8 cellular contexts compared by ENCODE assay signal in the genomic region with DNA sequence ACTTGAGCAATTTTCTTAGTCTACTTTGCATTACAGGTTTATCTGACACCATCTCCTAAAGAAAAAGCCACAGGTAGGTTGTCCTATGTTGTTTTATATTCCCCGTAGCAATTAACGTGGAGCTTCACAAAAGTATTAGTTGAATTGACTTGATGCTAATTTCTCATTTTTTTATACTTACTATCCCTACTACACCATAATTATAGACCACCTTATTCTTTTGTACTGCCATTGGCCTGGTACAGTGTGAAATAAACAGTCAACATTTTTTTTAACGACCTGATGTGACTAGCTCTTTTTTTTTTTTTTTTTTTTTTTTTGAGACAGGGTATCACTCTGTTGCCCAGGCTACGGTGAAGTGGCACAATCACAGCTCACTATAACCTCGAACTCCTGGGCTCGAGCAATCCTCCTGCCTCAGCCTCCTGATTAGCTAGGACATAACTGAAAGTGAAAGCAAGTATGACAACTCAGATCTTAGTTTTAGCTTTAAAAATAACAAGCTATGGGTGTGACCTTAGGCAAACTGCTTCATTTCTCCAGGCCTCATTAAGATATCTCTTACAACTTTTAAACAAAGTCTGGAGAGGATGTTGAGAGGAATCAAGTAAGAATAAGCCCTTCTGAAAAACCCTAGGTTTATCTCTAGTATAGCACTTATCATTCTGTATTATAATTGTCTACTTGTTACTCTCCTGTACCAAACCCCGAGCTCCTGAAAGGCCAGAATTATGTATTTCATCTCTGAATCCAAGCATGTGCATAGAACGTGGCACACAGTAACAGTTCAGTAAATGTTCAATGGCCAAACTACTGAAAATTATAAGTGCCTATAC. TPM values are rescaled to one million over a fixed set of nuclear protein-coding genes. Genes with fewer than 3 reads are reported as not detected.
DNase-seq lines count a peak whose midpoint lies in the region; ATAC-seq and TF ChIP-seq lines count a peak whose summit lies in the region.

No MANE protein-coding gene starts in this region.

- H3K27ac ChIP-seq in BLaER1: no peak overlapping the region
- H3K27ac ChIP-seq in right lobe of liver: peak overlapping the region in 2 of 3 donors; percentile 12 to 22

- no peak overlapping the region for H3K4me3 ChIP-seq in BLaER1
- peak overlapping the region; percentile 39 for H3K4me3 ChIP-seq in NB4 (ENCODE audit: low read depth, low read length)
- no peak overlapping the region for H3K4me3 ChIP-seq in right lobe of liver

- no peak for TF ChIP-seq POLR2A in NB4 (IDR thresholded peaks at IDR 0.05; ENCODE audit: extremely low read depth, insufficient read length)
- TF ChIP-seq POLR2A in right lobe of liver (IDR thresholded peaks at IDR 0.05): no peak

- H3K36me3 ChIP-seq in BLaER1 (peaks cover 5% of the 10 kb centered on the region; the same call in 1 of the 2 replicates), right lobe of liver (no peaks in the 10 kb centered on the region)

- peaks cover 55% of the 10 kb centered on the region for H3K4me1 Mint-ChIP-seq in activated naive CD8-positive, alpha-beta T cell treated with anti-CD3 and anti-CD28 coated beads, Interleukin-2, amount 50 U/mL, for 24 hours

- whole genome bisulfite sequencing in right lobe of liver (ENCODE audit: insufficient coverage, low coverage, low lambda C conversion rate, missing lambda C conversion rate): 46% methylated on average over 8 of the region's 8 CpGs

- H3K27ac Mint-ChIP-seq in activated naive CD8-positive, alpha-beta T cell treated with anti-CD3 and anti-CD28 coated beads, Interleukin-2, amount 50 U/mL, for 24 hours: peak overlapping the region; percentile 38

- no peaks in the 10 kb centered on the region for H3K27me3 Mint-ChIP-seq in activated naive CD8-positive, alpha-beta T cell treated with anti-CD3 and anti-CD28 coated beads, Interleukin-2, amount 50 U/mL, for 24 hours

- TF ChIP-seq CTCF in NB4 (IDR thresholded peaks at IDR 0.05; ENCODE audit: low read depth, low read length) (no peak), right lobe of liver (IDR thresholded peaks at IDR 0.05) (no peak)

- H3K4me3 Mint-ChIP-seq in activated naive CD8-positive, alpha-beta T cell treated with anti-CD3 and anti-CD28 coated beads, Interleukin-2, amount 50 U/mL, for 24 hours: peak overlapping the region; percentile 50

- peaks cover 3% of the 10 kb centered on the region for H3K36me3 Mint-ChIP-seq in activated naive CD8-positive, alpha-beta T cell treated with anti-CD3 and anti-CD28 coated beads, Interleukin-2, amount 50 U/mL, for 24 hours (ENCODE audit: low read depth)

- ATAC-seq in activated naive CD8-positive, alpha-beta T cell treated with anti-CD3 and anti-CD28 coated beads, Interleukin-2, amount 50 U/mL, for 24 hours: peak; percentile 57
- ATAC-seq in right lobe of liver (peak; percentile 33 to 61 (median 50)), HG02623 (IDR thresholded peaks at IDR 0.05; ENCODE audit: unreplicated experiment) (no peak), HG03432 (IDR thresholded peaks at IDR 0.05; ENCODE audit: unreplicated experiment) (no peak), HG03520 (IDR thresholded peaks at IDR 0.05; ENCODE audit: unreplicated experiment) (no peak), GM21423 (IDR thresholded peaks at IDR 0.05; ENCODE audit: unreplicated experiment) (no peak)

- H3K4me2 ChIP-seq in BLaER1: peak overlapping the region; percentile 65

- 0 out of 2 replicates have a peak, but pooled peaks cover 6% of the 10 kb centered on the region for H3K9me3 ChIP-seq in BLaER1
- H3K9me3 ChIP-seq in right lobe of liver: no peaks in the 10 kb centered on the region

- H3K9ac ChIP-seq in BLaER1: peak overlapping the region; percentile 36; the same call in 1 of the 2 replicates

- DNase-seq in NB4 (ENCODE audit: low read depth): peak; percentile 42
- DNase-seq in activated naive CD8-positive, alpha-beta T cell treated with anti-CD3 and anti-CD28 coated beads, Interleukin-2, amount 50 U/mL, for 24 hours: no peak
- DNase-seq in right lobe of liver: no peak

- H3K4me1 ChIP-seq in BLaER1 (peaks cover 74% of the 10 kb centered on the region), right lobe of liver (peaks cover 0 to 24% (median 2%) of the 10 kb centered on the region in 4 donors)

- intact Hi-C loops in right lobe of liver (cut with DNase I): no loop called here

- H3K27me3 ChIP-seq in BLaER1 (no peaks in the 10 kb centered on the region), right lobe of liver (no peaks in the 10 kb centered on the region)

- H4K20me1 ChIP-seq in BLaER1: peaks cover 98% of the 10 kb centered on the region

- no peaks in the 10 kb centered on the region for H3K9me3 Mint-ChIP-seq in activated naive CD8-positive, alpha-beta T cell treated with anti-CD3 and anti-CD28 coated beads, Interleukin-2, amount 50 U/mL, for 24 hours

RNA-seq across cellular contexts. Expression of a gene that starts 49.5 kb away (rescaled TPM):
- total RNA-seq in right lobe of liver: 1 to 10 TPM; 4.1 to 8.0 (median 6.1) TPM

Comparison
In these comparisons a context has a peak if more than half of its experiments do, and no peak if none do; other contexts are left out.
1. ATAC-seq: peak in activated naive CD8-positive, alpha-beta T cell treated with anti-CD3 and anti-CD28 coated beads, Interleukin-2, amount 50 U/mL, for 24 hours (single experiment) and right lobe of liver (4 of 4); none in HG02623 (single experiment), HG03432 (single experiment), HG03520 (single experiment) and GM21423 (single experiment).